ENCODE assay signal across 19 cellular contexts in the genomic region with DNA sequence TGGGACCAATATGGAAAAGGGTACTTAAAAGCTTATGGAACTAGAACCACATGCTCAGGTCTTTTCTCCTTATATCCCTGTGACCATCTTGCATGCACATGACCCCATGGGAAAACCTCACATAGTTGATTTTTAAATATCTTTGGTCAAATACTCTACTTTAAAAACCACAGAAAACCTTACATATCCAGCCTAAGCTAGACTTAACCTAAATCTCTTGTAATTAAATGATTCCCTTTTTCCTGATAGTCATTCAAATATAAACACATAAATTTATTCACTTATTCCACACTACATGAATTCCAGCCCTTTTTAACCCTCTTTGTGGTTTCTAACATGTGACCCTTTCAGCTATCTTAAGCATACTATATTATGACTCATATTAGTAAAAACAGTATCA. TPM values are rescaled to one million over a fixed set of nuclear protein-coding genes. Genes with fewer than 3 reads are reported as not detected.
DNase-seq lines count a peak whose midpoint lies in the region; ATAC-seq, FAIRE-seq and TF ChIP-seq lines count a peak whose summit lies in the region.
"Had no signal": no experiment of that assay in that cellular context is flagged by ENCODE, and none has a peak within 500 bp of the region (broad histone marks: within the 10 kb centered on the region; RNA-seq: fewer than 3 reads in every experiment).

No MANE protein-coding gene starts in this region.

- H3K36me3 ChIP-seq in endodermal cell (ENCODE audit: control insufficient read depth, insufficient read depth, low read length) = peaks cover 79% of the 10 kb centered on the region
- peaks cover 27% of the 10 kb centered on the region for H3K36me3 ChIP-seq in CD4-positive, alpha-beta memory T cell (ENCODE audit: insufficient read depth, low read length)
- H3K36me3 ChIP-seq: colonic mucosa had no signal

- ATAC-seq in HG03135 (IDR thresholded peaks at IDR 0.05; ENCODE audit: unreplicated experiment) = no peak
- ATAC-seq: heart right ventricle, right lobe of liver had no signal

- CTCF ChIA-PET in CD4-positive, alpha-beta memory T cell (lab: Charles Lee; ENCODE audit: partially characterized antibody) = no interaction called here

- H3K27ac Mint-ChIP-seq in endodermal cell = peak overlapping the region; percentile 17
- H3K27ac Mint-ChIP-seq in osteocyte (ENCODE audit: unreplicated experiment) = peak overlapping the region; percentile 73
- H3K27ac Mint-ChIP-seq in CD4-positive, alpha-beta memory T cell = peak overlapping the region in 1 of 7 donors; percentile 39
- H3K27ac Mint-ChIP-seq: activated CD4-positive, alpha-beta memory T cell treated with anti-CD3 and anti-CD28 coated beads, Interleukin-2, amount 10 ng/mL, durations not matched to agents 7 days and 5 days; activated T-helper 1 cell treated with anti-CD3 and anti-CD28 coated beads, Interleukin-12 subunit alpha, Interleukin-12 subunit beta, Interleukin-2, Interleukin-4 antibody, amounts not matched to agents 30 ng/mL and 10 ng/mL and 1 ng/mL, durations not matched to agents 14 hours and 24 hours and 36 hours; memory B cell had no signal

- H3K27me3 Mint-ChIP-seq in endodermal cell (ENCODE audit: insufficient read depth) (no peaks in the 10 kb centered on the region), osteocyte (ENCODE audit: unreplicated experiment) (no peaks in the 10 kb centered on the region)
- no peaks in the 10 kb centered on the region for H3K27me3 Mint-ChIP-seq in CD4-positive, alpha-beta memory T cell
- H3K27me3 Mint-ChIP-seq: activated CD4-positive, alpha-beta memory T cell treated with anti-CD3 and anti-CD28 coated beads, Interleukin-2, amount 10 ng/mL, durations not matched to agents 7 days and 5 days; memory B cell had no signal

- FAIRE-seq in D721Med (lab: Jason Lieb, UNC) = peak; percentile 82
- peak; percentile 15 for FAIRE-seq in RCC 7860 (lab: Jason Lieb, UNC)
- FAIRE-seq: keratinocyte had no signal

- POLR2A ChIA-PET in CD4-positive, alpha-beta memory T cell (lab: Charles Lee; ENCODE audit: partially characterized antibody) = no interaction called here

- no peak overlapping the region for H3K4me3 Mint-ChIP-seq in endodermal cell
- no peak overlapping the region for H3K4me3 Mint-ChIP-seq in osteocyte (ENCODE audit: unreplicated experiment)
- H3K4me3 Mint-ChIP-seq in CD4-positive, alpha-beta memory T cell = no peak overlapping the region
- H3K4me3 Mint-ChIP-seq: activated CD4-positive, alpha-beta memory T cell treated with anti-CD3 and anti-CD28 coated beads, Interleukin-2, amount 10 ng/mL, durations not matched to agents 7 days and 5 days; activated T-helper 1 cell treated with anti-CD3 and anti-CD28 coated beads, Interleukin-12 subunit alpha, Interleukin-12 subunit beta, Interleukin-2, Interleukin-4 antibody, amounts not matched to agents 30 ng/mL and 10 ng/mL and 1 ng/mL, durations not matched to agents 14 hours and 24 hours and 36 hours; memory B cell had no signal

- H3K9ac ChIP-seq in endodermal cell (ENCODE audit: extremely low read depth, low read length, poor library complexity, severe bottlenecking) = no peak overlapping the region
- H3K9ac ChIP-seq: BLaER1 had no signal

- H3K9me3 Mint-ChIP-seq in endodermal cell = no peaks in the 10 kb centered on the region
- no peaks in the 10 kb centered on the region for H3K9me3 Mint-ChIP-seq in osteocyte (ENCODE audit: unreplicated experiment)
- H3K9me3 Mint-ChIP-seq in CD4-positive, alpha-beta memory T cell = no peaks in the 10 kb centered on the region
- H3K9me3 Mint-ChIP-seq: activated CD4-positive, alpha-beta memory T cell treated with anti-CD3 and anti-CD28 coated beads, Interleukin-2, amount 10 ng/mL, durations not matched to agents 7 days and 5 days; activated T-helper 1 cell treated with anti-CD3 and anti-CD28 coated beads, Interleukin-12 subunit alpha, Interleukin-12 subunit beta, Interleukin-2, Interleukin-4 antibody, amounts not matched to agents 30 ng/mL and 10 ng/mL and 1 ng/mL, durations not matched to agents 14 hours and 24 hours and 36 hours; memory B cell had no signal

- intact Hi-C loops in CD4-positive, alpha-beta memory T cell (cut with micrococcal nuclease) = no loop called here

- peaks cover 8% of the 10 kb centered on the region for H3K9me3 ChIP-seq in endodermal cell (ENCODE audit: control insufficient read depth, low read length)
- no peaks in the 10 kb centered on the region for H3K9me3 ChIP-seq in CD4-positive, alpha-beta memory T cell (ENCODE audit: control insufficient read depth in 1 of 2, low read length in 2 of 2)
- H3K9me3 ChIP-seq: adrenal gland, BLaER1, colonic mucosa, heart right ventricle, right lobe of liver had no signal

- H3K4me3 ChIP-seq in endodermal cell (ENCODE audit: low read length) = no peak overlapping the region
- H3K4me3 ChIP-seq in CD4-positive, alpha-beta memory T cell (ENCODE audit: low read length in 2 of 2) = no peak overlapping the region
- H3K4me3 ChIP-seq: adrenal gland, BLaER1, colonic mucosa, heart right ventricle, right lobe of liver had no signal

- H3K27me3 ChIP-seq in endodermal cell (ENCODE audit: control insufficient read depth, insufficient read depth, low read length, poor library complexity, severe bottlenecking) = no peaks in the 10 kb centered on the region
- no peaks in the 10 kb centered on the region for H3K27me3 ChIP-seq in CD4-positive, alpha-beta memory T cell (ENCODE audit: insufficient read depth, low read length)
- H3K27me3 ChIP-seq: adrenal gland, BLaER1, colonic mucosa, heart right ventricle, right lobe of liver had no signal

- H3K4me1 Mint-ChIP-seq in endodermal cell (peaks cover 23% of the 10 kb centered on the region), osteocyte (ENCODE audit: unreplicated experiment) (peaks cover 14% of the 10 kb centered on the region)
- no peaks in the 10 kb centered on the region for H3K4me1 Mint-ChIP-seq in CD4-positive, alpha-beta memory T cell
- H3K4me1 Mint-ChIP-seq: activated CD4-positive, alpha-beta memory T cell treated with anti-CD3 and anti-CD28 coated beads, Interleukin-2, amount 10 ng/mL, durations not matched to agents 7 days and 5 days; memory B cell had no signal

- H3K4me1 ChIP-seq in endodermal cell (ENCODE audit: control insufficient read depth, insufficient read depth, low read length) = peaks cover 22% of the 10 kb centered on the region
- no peaks in the 10 kb centered on the region for H3K4me1 ChIP-seq in CD4-positive, alpha-beta memory T cell (ENCODE audit: insufficient read depth, low read length)
- H3K4me1 ChIP-seq: adrenal gland, colonic mucosa, right lobe of liver had no signal

- DNase-seq in D721Med (ENCODE audit: insufficient read length, low spot score) = no peak
- DNase-seq in RCC 7860 (ENCODE audit: low spot score) = no peak
- no peak for DNase-seq in endodermal cell
- no peak for DNase-seq in osteocyte (ENCODE audit: extremely low spot score, unreplicated experiment)
- no peak for DNase-seq in NCI-H2081 treated with DMSO at 0.1 percent for 48 hours (lab: John Stamatoyannopoulos, UW)
- no peak for DNase-seq in CD4-positive, alpha-beta memory T cell
- no peak for DNase-seq in germinal center (ENCODE audit: low spot score)
- DNase-seq: activated CD4-positive, alpha-beta memory T cell treated with anti-CD3 and anti-CD28 coated beads, Interleukin-2, amount 10 ng/mL, durations not matched to agents 7 days and 5 days; adrenal gland; colonic mucosa; heart right ventricle; NCI-H748 treated with DMSO at 0.1 percent for 48 hours; right lobe of liver had no signal

- H3K27ac ChIP-seq in endodermal cell (ENCODE audit: low read depth, low read length) = no peak overlapping the region
- H3K27ac ChIP-seq in CD4-positive, alpha-beta memory T cell (ENCODE audit: low read depth, low read length) = no peak overlapping the region
- H3K27ac ChIP-seq: adrenal gland, BLaER1, colonic mucosa, epithelial cell of prostate, heart right ventricle, right lobe of liver had no signal

- H3K36me3 Mint-ChIP-seq in endodermal cell (ENCODE audit: low read depth) (peaks cover 63% of the 10 kb centered on the region), osteocyte (ENCODE audit: unreplicated experiment) (peaks cover 42% of the 10 kb centered on the region)
- H3K36me3 Mint-ChIP-seq in CD4-positive, alpha-beta memory T cell = peaks cover 42 to 66% of the 10 kb centered on the region in 2 donors

- TF ChIP-seq CTCF in D721Med (IDR thresholded peaks at IDR 0.05; ENCODE audit: insufficient read depth, missing control alignments) = no peak
- TF ChIP-seq CTCF in endodermal cell (conservative IDR thresholded peaks at IDR 0.05) = no peak
- TF ChIP-seq CTCF in osteocyte (IDR thresholded peaks at IDR 0.05) = no peak

RNA-seq across cellular contexts. Expression of a gene that starts 46.8 kb away (rescaled TPM):
- total RNA-seq in endodermal cell (10 to 100 TPM; 39.4 to 40.5 TPM), osteocyte (55.5 and 57.1 TPM in 2 replicates)
- 24.0 TPM for polyA plus RNA-seq in endodermal cell (2013, experiment 1 of 2)
- 26.3 TPM for polyA plus RNA-seq in endodermal cell (2013, experiment 2 of 2)
- 10 to 100 TPM; 43.1 to 43.5 TPM for total RNA-seq in CD4-positive, alpha-beta memory T cell
- polyA plus RNA-seq in CD4-positive, alpha-beta memory T cell = 10 to 100 TPM in 1 of 2 donors, 1 to 10 TPM in 1; 7.4 to 10.5 TPM
